ENCODE assay signal across 18 cellular contexts in genomic region chr6:13537527-13537897, GRCh38.
"Had no signal": no experiment of that assay in that cellular context is flagged by ENCODE, and none has a peak within 500 bp of the region (broad histone marks: within the 10 kb centered on the region; RNA-seq: fewer than 3 reads in every experiment).

No MANE protein-coding gene starts in this region.

- H3K4me3 Mint-ChIP-seq: endodermal cell; naive thymus-derived CD4-positive, alpha-beta T cell had no signal

- H3K36me3 ChIP-seq: colonic mucosa, left lung, neutrophil, sigmoid colon, suprapubic skin, thyroid gland, upper lobe of left lung, uterus had no signal

- H3K36me3 Mint-ChIP-seq: naive thymus-derived CD4-positive, alpha-beta T cell had no signal

- H3K4me3 ChIP-seq: colonic mucosa, left lung, lung, psoas muscle, sigmoid colon, skin epidermis, suprapubic skin, thyroid gland, upper lobe of left lung, uterus had no signal

- H3K9me3 ChIP-seq: colonic mucosa, left lung, neutrophil, psoas muscle, sigmoid colon, suprapubic skin, thyroid gland, upper lobe of left lung, uterus had no signal

- ATAC-seq: naive thymus-derived CD4-positive, alpha-beta T cell had no signal

- H3K27ac Mint-ChIP-seq: endodermal cell had no signal

- DNase-seq: colonic mucosa; effector CD4-positive, alpha-beta T cell; endodermal cell; foreskin melanocyte; islet precursor cell; left lung; psoas muscle; retina; sigmoid colon; stimulated activated CD4-positive, alpha-beta T cell treated with anti-CD3 and anti-CD28 coated beads, Interleukin-12 subunit alpha, Interleukin-12 subunit beta, amount 100 ng/mL, for 4 hours; thyroid gland; upper lobe of left lung; uterus had no signal

- H3K27me3 ChIP-seq: colonic mucosa, left lung, neutrophil, sigmoid colon, suprapubic skin, thyroid gland, upper lobe of left lung, uterus had no signal

- H3K27me3 Mint-ChIP-seq: naive thymus-derived CD4-positive, alpha-beta T cell had no signal

- H3K27ac ChIP-seq: colonic mucosa, left lung, neutrophil, psoas muscle, sigmoid colon, skin epidermis, suprapubic skin, thyroid gland had no signal

- H3K9me3 Mint-ChIP-seq: naive thymus-derived CD4-positive, alpha-beta T cell had no signal

- H3K4me1 ChIP-seq: colonic mucosa, left lung, psoas muscle, sigmoid colon, suprapubic skin, thyroid gland, uterus had no signal
